20 cellular contexts compared by ENCODE assay signal in genomic region chr11:19853016-19853415, GRCh38.
DNase-seq lines count a peak whose midpoint lies in the region; ATAC-seq and TF ChIP-seq lines count a peak whose summit lies in the region.
"Had no signal": no experiment of that assay in that cellular context is flagged by ENCODE, and none has a peak within 500 bp of the region (broad histone marks: within the 10 kb centered on the region; RNA-seq: fewer than 3 reads in every experiment).

No MANE protein-coding gene starts in this region.

- no peak overlapping the region for H4K91ac ChIP-seq in IMR-90 (ENCODE audit: insufficient read depth, low read depth, low read length)
- H4K91ac ChIP-seq in mesenchymal stem cell (ENCODE audit: low read length) = no peak overlapping the region

- peaks cover 9% of the 10 kb centered on the region; the same call in 1 of the 2 replicates for H4K20me1 ChIP-seq in IMR-90 (ENCODE audit: insufficient read depth, low read length)

- POLR2A ChIA-PET in IMR-90 (lab: Charles Lee; ENCODE audit: unreplicated experiment) = no interaction called here

- peak; percentile 47 for DNase-seq in ELR (ENCODE audit: low read depth)
- peak; percentile 59 for DNase-seq in IMR-90
- peak; percentile 27 for DNase-seq in brain microvascular endothelial cell
- DNase-seq in mesenchymal stem cell = no peak
- no peak for DNase-seq in NCI-H82 (lab: John Stamatoyannopoulos, UW)
- no peak for DNase-seq in putamen (ENCODE audit: low spot score)
- DNase-seq in AML-193 (lab: John Stamatoyannopoulos, UW) = no peak
- DNase-seq: activated CD4-positive, alpha-beta T cell treated with anti-CD3 and anti-CD28 coated beads, Interleukin-2, amount 50 U/mL, for 4 hours; amygdala; C1 segment of cervical spinal cord; effector memory CD4-positive, alpha-beta T cell; H7; mesendoderm; NCI-H1694 treated with DMSO at 0.1 percent for 48 hours; posterior cingulate gyrus; stimulated activated CD4-positive, alpha-beta T cell treated with anti-CD3 and anti-CD28 coated beads, Interleukin-4, amount 100 ng/mL, for 4 hours; WERI-Rb-1 had no signal

- no peak overlapping the region for H3K4me3 ChIP-seq in IMR-90 (ENCODE audit: insufficient read depth, low read depth, low read length)
- H3K4me3 ChIP-seq in brain microvascular endothelial cell (ENCODE audit: low read depth, low read length) = no peak overlapping the region
- no peak overlapping the region for H3K4me3 ChIP-seq in mesenchymal stem cell (ENCODE audit: insufficient read depth in 1 of 2, low read depth in 1 of 2, low read length in 2 of 2)
- H3K4me3 ChIP-seq: hepatocyte, smooth muscle cell had no signal

- H2BK120ac ChIP-seq in IMR-90 (ENCODE audit: low read depth, low read length) = no peak overlapping the region
- H2BK120ac ChIP-seq in mesenchymal stem cell (ENCODE audit: low read depth, low read length) = no peak overlapping the region

- in situ Hi-C loops in IMR-90 (cut with MboI; ENCODE audit: low sequenced_read_pairs) (no loop called here), brain microvascular endothelial cell (cut with HindIII; ENCODE audit: low pct_ligation_motif_present, low sequenced_read_pairs) (no loop called here)

- H3K18ac ChIP-seq in IMR-90 (ENCODE audit: low read depth, low read length) (no peak overlapping the region), mesenchymal stem cell (ENCODE audit: low read depth in 1 of 2, low read length in 2 of 2) (no peak overlapping the region)

- CTCF ChIA-PET in IMR-90 (lab: Yijun Ruan, JAX) = no interaction called here

- ATAC-seq in IMR-90 (ENCODE audit: low read depth) = peak; percentile 55
- no peak for ATAC-seq in HG02678 (IDR thresholded peaks at IDR 0.05; ENCODE audit: unreplicated experiment)

- no peak for TF ChIP-seq RAD21 in IMR-90 (IDR thresholded peaks at IDR 0.05; ENCODE audit: low read length)

- H3K23ac ChIP-seq in IMR-90 (ENCODE audit: low read depth, low read length) = no peak overlapping the region
- H3K23ac ChIP-seq in mesenchymal stem cell (ENCODE audit: low read length in 2 of 2) = no peak overlapping the region

- H3K79me1 ChIP-seq in IMR-90 (ENCODE audit: low read depth in 1 of 2, low read length in 2 of 2) (peaks cover 36 to 40% of the 10 kb centered on the region in 2 experiments), mesenchymal stem cell (replicated peaks; ENCODE audit: low read length, poor library complexity, severe bottlenecking) (peaks cover 12% of the 10 kb centered on the region)

- H2BK15ac ChIP-seq in IMR-90 (ENCODE audit: low read depth, low read length) = no peak overlapping the region
- H2BK15ac ChIP-seq in mesenchymal stem cell (ENCODE audit: low read depth, poor library complexity, severe bottlenecking) = no peak overlapping the region

- H2BK5ac ChIP-seq in IMR-90 (ENCODE audit: low read depth, low read length, poor library complexity, severe bottlenecking) (no peak overlapping the region), mesenchymal stem cell (ENCODE audit: low read depth, low read length, poor library complexity, severe bottlenecking) (no peak overlapping the region)

- no peak overlapping the region for H2AK5ac ChIP-seq in IMR-90 (ENCODE audit: low read depth, low read length)
- H2AK5ac ChIP-seq in mesenchymal stem cell (ENCODE audit: low read length, severe bottlenecking) = no peak overlapping the region

- H3K27ac ChIP-seq in IMR-90 (ENCODE audit: insufficient read depth, low read length) = no peak overlapping the region
- no peak overlapping the region for H3K27ac ChIP-seq in brain microvascular endothelial cell
- no peak overlapping the region for H3K27ac ChIP-seq in mesenchymal stem cell (ENCODE audit: low read length, poor library complexity, severe bottlenecking)
- H3K27ac ChIP-seq: hepatocyte, WERI-Rb-1 had no signal

- H3K27me3 ChIP-seq in IMR-90 (ENCODE audit: control insufficient read depth, insufficient read depth, low read length) = no peaks in the 10 kb centered on the region
- no peaks in the 10 kb centered on the region for H3K27me3 ChIP-seq in brain microvascular endothelial cell (replicated peaks)
- no peaks in the 10 kb centered on the region for H3K27me3 ChIP-seq in mesenchymal stem cell (ENCODE audit: control insufficient read depth in 1 of 2, insufficient read depth in 1 of 2, low read length in 2 of 2)
- H3K27me3 ChIP-seq: hepatocyte had no signal

- H3K14ac ChIP-seq in IMR-90 (replicated peaks; ENCODE audit: low read depth, low read length) = no peak overlapping the region
- no peak overlapping the region for H3K14ac ChIP-seq in mesenchymal stem cell (ENCODE audit: low read length in 2 of 2)

- no peak overlapping the region for H3K56ac ChIP-seq in IMR-90 (ENCODE audit: extremely low read depth, insufficient read depth, low read length)

- H3K9ac ChIP-seq in IMR-90 (ENCODE audit: low read depth, low read length) (no peak overlapping the region), mesenchymal stem cell (ENCODE audit: low read length) (peak overlapping the region; percentile 34)

- H3K4ac ChIP-seq in IMR-90 (ENCODE audit: low read depth, low read length) = no peak overlapping the region
- no peak overlapping the region for H3K4ac ChIP-seq in mesenchymal stem cell (ENCODE audit: low read depth in 1 of 2, low read length in 2 of 2)

- H3K4me2 ChIP-seq in IMR-90 (ENCODE audit: low read depth, low read length) (no peak overlapping the region), mesenchymal stem cell (ENCODE audit: low read length, poor library complexity, severe bottlenecking) (no peak overlapping the region)
- H3K4me2 ChIP-seq: hepatocyte, smooth muscle cell had no signal

- no TSS peak for BruUV-seq in IMR-90 (replicated peaks; lab: Mats Ljungman, UMichigan)

- H4K8ac ChIP-seq in IMR-90 (ENCODE audit: low read depth in 2 of 2, low read length in 2 of 2) (no peak overlapping the region), mesenchymal stem cell (ENCODE audit: low read length) (no peak overlapping the region)

- H3K9me3 ChIP-seq in IMR-90 (ENCODE audit: control insufficient read depth, insufficient read depth, low read length) (no peaks in the 10 kb centered on the region), mesenchymal stem cell (ENCODE audit: control insufficient read depth, low read length) (no peaks in the 10 kb centered on the region)

- no peak overlapping the region for H2AK9ac ChIP-seq in IMR-90 (replicated peaks; ENCODE audit: low read depth, low read length, poor library complexity)

- H3K9me1 ChIP-seq in IMR-90 (ENCODE audit: insufficient read depth, low read length) = peaks cover 13% of the 10 kb centered on the region; the same call in 1 of the 2 replicates

- H3K36me3 ChIP-seq in IMR-90 (ENCODE audit: control insufficient read depth, insufficient read depth, low read length) (no peaks in the 10 kb centered on the region), brain microvascular endothelial cell (replicated peaks) (no peaks in the 10 kb centered on the region), mesenchymal stem cell (ENCODE audit: control insufficient read depth in 1 of 2, insufficient read depth in 2 of 2, low read depth in 1 of 2, low read length in 2 of 2) (peaks cover 0 to 57% of the 10 kb centered on the region in 2 experiments)
- H3K36me3 ChIP-seq: WERI-Rb-1 had no signal

- H4K5ac ChIP-seq in IMR-90 (ENCODE audit: low read depth, low read length) = no peak overlapping the region

- H2AFZ ChIP-seq in IMR-90 (replicated peaks; ENCODE audit: low read length, poor library complexity) = no peak overlapping the region
- H2AFZ ChIP-seq in mesenchymal stem cell (ENCODE audit: low read depth, low read length) = no peak overlapping the region
- H2AFZ ChIP-seq: hepatocyte had no signal

- TF ChIP-seq CTCF in IMR-90 (conservative IDR thresholded peaks at IDR 0.05; ENCODE audit: low read depth, low read length) (no peak), brain microvascular endothelial cell (IDR thresholded peaks at IDR 0.05; ENCODE audit: low read depth, low read length, missing control alignments) (no peak)

- H2BK12ac ChIP-seq in mesenchymal stem cell (ENCODE audit: low read length in 2 of 2) = no peak overlapping the region

- H3K4me1 ChIP-seq in IMR-90 (ENCODE audit: control insufficient read depth, insufficient read depth, low read length) (peaks cover 7% of the 10 kb centered on the region), mesenchymal stem cell (ENCODE audit: control insufficient read depth, insufficient read depth, low read depth, low read length) (peaks cover 3% of the 10 kb centered on the region)

- no peak for TF ChIP-seq POLR2A in IMR-90 (IDR thresholded peaks at IDR 0.05; ENCODE audit: low read depth, low read length)

- intact Hi-C loops in IMR-90 (cut with micrococcal nuclease) = no loop called here

- no peak overlapping the region for H2BK20ac ChIP-seq in IMR-90 (ENCODE audit: low read depth, low read length)

- dilution Hi-C loops in IMR-90 (cut with HindIII; ENCODE audit: low sequenced_read_pairs, unreplicated experiment) = no loop called here

- WGBS in IMR-90 (ENCODE audit: extremely low coverage in 2 of 2, insufficient read length in 1 of 2), 2 experiments = no CpG with 5 or more reads among the region's 2 CpGs
- WGBS in mesenchymal stem cell = 98% methylated on average over 2 of the region's 2 CpGs

TF ChIP-seq in IMR-90, 13 proteins besides CTCF, POLR2A, EP300 and RAD21:
- no peak for TF ChIP-seq RCOR1 (IDR thresholded peaks at IDR 0.05; ENCODE audit: insufficient replicate concordance, low read length)

Comparison
In these comparisons a context has a peak if more than half of its experiments do, and no peak if none do; other contexts are left out.
1. DNase-seq: peak in ELR (single experiment), IMR-90 (single experiment) and brain microvascular endothelial cell (single experiment); none in mesenchymal stem cell (single experiment), NCI-H82 (single experiment), putamen (single experiment) and AML-193 (0 of 2).